In the genomic region with DNA sequence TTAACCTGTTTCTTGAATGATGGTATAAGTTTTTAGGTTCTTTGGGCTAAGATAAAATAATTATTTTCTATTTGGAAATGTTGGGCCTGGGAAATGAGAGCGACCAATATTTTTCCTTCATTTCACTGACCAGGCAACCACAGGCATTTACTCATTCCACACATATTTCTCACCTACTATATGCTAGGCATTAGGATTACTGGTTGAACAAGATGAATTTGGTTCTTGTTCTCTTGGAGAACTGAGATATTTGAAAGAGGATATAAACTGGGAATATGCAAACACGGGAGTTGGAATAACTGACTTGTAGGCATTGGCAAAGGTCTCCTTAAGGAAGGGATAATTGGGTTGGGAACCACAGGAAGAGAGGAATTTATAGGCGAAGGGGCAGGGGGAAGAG, we compare ENCODE assay signal across 22 cellular contexts. TPM values are rescaled to one million over a fixed set of nuclear protein-coding genes. Genes with fewer than 3 reads are reported as not detected.
A peak's percentile ranks its signal among the peaks of the same experiment; 100 is the strongest.
DNase-seq lines count a peak whose midpoint lies in the region; FAIRE-seq and TF ChIP-seq lines count a peak whose summit lies in the region.
"Had no signal": no experiment of that assay in that cellular context is flagged by ENCODE, and none has a peak within 500 bp of the region (broad histone marks: within the 10 kb centered on the region; RNA-seq: fewer than 3 reads in every experiment).

No MANE protein-coding gene starts in this region.

- CTCF ChIA-PET in OCI-LY7 (lab: Charles Lee; ENCODE audit: unreplicated experiment), result no interaction called here

- H3K79me2 ChIP-seq in astrocyte (ENCODE audit: insufficient read depth, low read length) (no peaks in the 10 kb centered on the region), OCI-LY7 (ENCODE audit: insufficient read depth, low read depth, low read length) (no peaks in the 10 kb centered on the region)

- no peaks in the 10 kb centered on the region for H3K36me3 Mint-ChIP-seq in astrocyte (ENCODE audit: low read depth, unreplicated experiment)
- H3K36me3 Mint-ChIP-seq: CD4-positive, alpha-beta memory T cell had no signal

- intact Hi-C loops in OCI-LY7 (cut with micrococcal nuclease; ENCODE audit: unreplicated experiment), result no loop called here

- H3K27me3 Mint-ChIP-seq in astrocyte (ENCODE audit: low read depth, unreplicated experiment), result no peaks in the 10 kb centered on the region

- no TSS peak for BruUV-seq in OCI-LY7 (replicated peaks; lab: Mats Ljungman, UMichigan)

- H3K9ac ChIP-seq in astrocyte (ENCODE audit: low read length), result no peak overlapping the region

- H3K27me3 ChIP-seq in astrocyte (ENCODE audit: insufficient read depth, low read length), result no peaks in the 10 kb centered on the region

- no peaks in the 10 kb centered on the region for H3K9me2 ChIP-seq in OCI-LY7 (ENCODE audit: insufficient read depth, low read length)

- H3K4me2 ChIP-seq in astrocyte (ENCODE audit: low read length) (no peak overlapping the region), OCI-LY7 (ENCODE audit: low read length) (no peak overlapping the region)

- FAIRE-seq in astrocyte (lab: Jason Lieb, UNC), result no peak

- H3K27ac Mint-ChIP-seq in astrocyte (ENCODE audit: unreplicated experiment), result peak overlapping the region; percentile 82
- H3K27ac Mint-ChIP-seq: H9 had no signal

- no peak overlapping the region for H3K4me3 Mint-ChIP-seq in astrocyte (ENCODE audit: unreplicated experiment)
- H3K4me3 Mint-ChIP-seq: CD4-positive, alpha-beta memory T cell; H9 had no signal

- peak; percentile 27 for DNase-seq in A172 (ENCODE audit: low spot score)
- DNase-seq in astrocyte (ENCODE audit: low read depth), result peak; percentile 58
- peak; percentile 5 for DNase-seq in kidney tubule cell (ENCODE audit: low spot score)
- DNase-seq in renal cortical epithelial cell (ENCODE audit: low read depth), result peak; percentile 22
- no peak for DNase-seq in DMS79 treated with DMSO at 0.1 percent for 48 hours (lab: John Stamatoyannopoulos, UW)
- DNase-seq in activated CD4-positive, alpha-beta T cell treated with anti-CD3 and anti-CD28 coated beads for 4 hours, result no peak
- no peak for DNase-seq in NCI-H1694 (lab: John Stamatoyannopoulos, UW)
- no peak for DNase-seq in OCI-LY7 (ENCODE audit: low spot score)
- DNase-seq: Calu3; CD4-positive, alpha-beta memory T cell; DMS53; H9; IMR-90; Kasumi-1; NCI-H1105; NCI-H187; NCI-H345; NCI-H526 treated with DMSO at 0.1 percent for 48 hours; RPMI8226; SIG-M5 had no signal

- no peak for TF ChIP-seq CTCF in astrocyte (IDR thresholded peaks at IDR 0.05; ENCODE audit: insufficient read depth, low read depth, low read length)
- no peak for TF ChIP-seq CTCF in OCI-LY7 (conservative IDR thresholded peaks at IDR 0.05; ENCODE audit: low read length)

- H2AFZ ChIP-seq in astrocyte (ENCODE audit: low read depth, low read length) (no peak overlapping the region), OCI-LY7 (ENCODE audit: low read length) (no peak overlapping the region)

- H4K20me1 ChIP-seq in astrocyte (ENCODE audit: insufficient read depth, low read length) (no peaks in the 10 kb centered on the region), OCI-LY7 (ENCODE audit: insufficient read depth, low read length) (no peaks in the 10 kb centered on the region)

- H3K4me1 ChIP-seq in astrocyte (ENCODE audit: insufficient read depth, low read length) (no peaks in the 10 kb centered on the region), OCI-LY7 (ENCODE audit: insufficient read depth, low read length, poor library complexity, severe bottlenecking) (no peaks in the 10 kb centered on the region)

- H3K36me3 ChIP-seq in astrocyte (ENCODE audit: insufficient read depth, low read length) (no peaks in the 10 kb centered on the region), OCI-LY7 (ENCODE audit: insufficient read depth, low read length) (no peaks in the 10 kb centered on the region)

- no peaks in the 10 kb centered on the region for H3K9me3 ChIP-seq in astrocyte (ENCODE audit: insufficient read depth, low read depth, low read length)
- H3K9me3 ChIP-seq in OCI-LY7 (ENCODE audit: low read length), result no peaks in the 10 kb centered on the region

- POLR2A ChIA-PET in OCI-LY7 (lab: Charles Lee), result interaction anchor here (0.6 kb wide), 1 partner anchor 326 kb away, joined by 3 read pairs; no protein-coding TSS in a partner anchor

- H3K27ac ChIP-seq in astrocyte (ENCODE audit: low read depth, low read length) (no peak overlapping the region), OCI-LY7 (ENCODE audit: low read depth, low read length, poor library complexity, severe bottlenecking) (no peak overlapping the region)
- H3K27ac ChIP-seq: 22Rv1 had no signal

- H3K4me3 ChIP-seq in astrocyte (ENCODE audit: insufficient read depth, low read depth, low read length), result no peak overlapping the region
- H3K4me3 ChIP-seq in OCI-LY7 (ENCODE audit: low read depth, low read length, poor library complexity, severe bottlenecking), result no peak overlapping the region

- no peaks in the 10 kb centered on the region for H3K9me3 Mint-ChIP-seq in astrocyte (ENCODE audit: unreplicated experiment)
- H3K9me3 Mint-ChIP-seq: H9 had no signal

- peaks cover 16% of the 10 kb centered on the region for H3K4me1 Mint-ChIP-seq in astrocyte (ENCODE audit: low read depth, unreplicated experiment)
- H3K4me1 Mint-ChIP-seq: CD4-positive, alpha-beta memory T cell; H9 had no signal

RNA-seq across cellular contexts. Expression of a gene that starts 3.9 kb away (rescaled TPM):
- total RNA-seq in A172 (2014; rRNA removed; shearing (Covaris generic)), result 0.24 TPM in 1 of 2 replicates, not detected in the other
- 8.7 and 11.1 TPM in 2 replicates for total RNA-seq in astrocyte
- not detected in 2 replicates for total RNA-seq in renal cortical epithelial cell
- not detected in 2 replicates for total RNA-seq in OCI-LY7 (2014; rRNA removed; shearing (Covaris generic))
- not detected in 2 replicates for total RNA-seq in OCI-LY7 (2022)
- total RNA-seq: Calu3; CD4-positive, alpha-beta memory T cell; G401; H9; IMR-90 had no signal

Comparison
In these comparisons a context has a peak if more than half of its experiments do, and no peak if none do; other contexts are left out.
1. DNase-seq: peak in A172 (single experiment), astrocyte (single experiment), kidney tubule cell (single experiment) and renal cortical epithelial cell (single experiment); none in DMS79 treated with DMSO at 0.1 percent for 48 hours (single experiment), activated CD4-positive, alpha-beta T cell treated with anti-CD3 and anti-CD28 coated beads for 4 hours (0 of 2), NCI-H1694 (single experiment) and OCI-LY7 (single experiment).